ENCODE assay signal across 8 cellular contexts in genomic region chr1:155563377-155564066, GRCh38. TPM values are rescaled to one million over a fixed set of nuclear protein-coding genes. Genes with fewer than 3 reads are reported as not detected.
DNase-seq lines count a peak whose midpoint lies in the region; ATAC-seq, FAIRE-seq and TF ChIP-seq lines count a peak whose summit lies in the region.
"Not testable (repeated sequence)": the region's sequence is repeated elsewhere in the genome, so short reads cannot be mapped to it uniquely, and the experiment has no call there.

No MANE protein-coding gene starts in this region.

- H3K79me1 ChIP-seq in H1 (ENCODE audit: low read depth, low read length): not testable (repeated sequence)

- in situ Hi-C loops in G401 (cut with HindIII; ENCODE audit: low sequenced_read_pairs); transverse colon (cut with MboI; ENCODE audit: low pct_ligation_motif_present in 1 of 4, low pct_unique_long_range_greater_than_20kb in 1 of 4, low sequenced_read_pairs in 3 of 4): not testable (repeated sequence)

- not testable (repeated sequence) for H3K23me2 ChIP-seq in H1 (ENCODE audit: low read depth, low read length)

- H3K27ac ChIP-seq in Karpas-422 (ENCODE audit: low read length): peak overlapping the region; percentile 83
- peak overlapping the region; percentile 79 for H3K27ac ChIP-seq in PC-9
- H3K27ac ChIP-seq in H1 (ENCODE audit: low read depth, low read length): peak overlapping the region; percentile 98
- peak overlapping the region; percentile 99 for H3K27ac ChIP-seq in neutrophil
- H3K27ac ChIP-seq in transverse colon: peak overlapping the region; percentile 94 to 99 (median 96)

- H2AK5ac ChIP-seq in H1 (ENCODE audit: low read depth, low read length): not testable (repeated sequence)

- H3K27me3 Mint-ChIP-seq in activated T-helper 17 cell treated with anti-CD3 and anti-CD28 coated beads, Interleukin-2, amount 50 U/mL, for 72 hours: not testable (repeated sequence)
- H3K27me3 Mint-ChIP-seq in immature natural killer cell (ENCODE audit: low read depth in 3 of 3): peaks cover 14 to 20% (median 17%) of the 10 kb centered on the region in 3 donors

- peaks cover 18% of the 10 kb centered on the region for H3F3A ChIP-seq in PC-9 (ENCODE audit: insufficient read depth, low read depth)

- peaks cover 13% of the 10 kb centered on the region for H3K4me1 Mint-ChIP-seq in activated T-helper 17 cell treated with anti-CD3 and anti-CD28 coated beads, Interleukin-2, amount 50 U/mL, for 72 hours
- H3K4me1 Mint-ChIP-seq in immature natural killer cell: peaks cover 44 to 50% of the 10 kb centered on the region in 2 donors

- WGBS in H1 (ENCODE audit: extremely low coverage in 1 of 2, insufficient coverage in 1 of 2, insufficient read length in 1 of 2, insufficient replicate concordance in 2 of 2, low coverage in 1 of 2, low lambda C conversion rate in 2 of 2, missing lambda C conversion rate in 1 of 2), 2 experiments: 1% methylated on average over 21 of the region's 21 CpGs; no CpG with 5 or more reads in 1 of the 2 experiments
- WGBS in transverse colon (ENCODE audit: low coverage in 1 of 2), 2 donors: 0% methylated on average over 8 to 21 of the region's 21 CpGs

- H3K9me3 Mint-ChIP-seq in activated T-helper 17 cell treated with anti-CD3 and anti-CD28 coated beads, Interleukin-2, amount 50 U/mL, for 72 hours; immature natural killer cell: not testable (repeated sequence)

- not testable (repeated sequence) for TF ChIP-seq CTCF in PC-9 (conservative IDR thresholded peaks at IDR 0.05); H1 (IDR thresholded peaks at IDR 0.05; ENCODE audit: control extremely low read depth in 1 of 3, insufficient read depth in 1 of 3, low read depth in 1 of 3, low read length in 3 of 3); neutrophil (IDR thresholded peaks at IDR 0.05); transverse colon (IDR thresholded peaks at IDR 0.05)

- not testable (repeated sequence) for H4K91ac ChIP-seq in H1 (replicated peaks; ENCODE audit: insufficient read length, low read length)

- not testable (repeated sequence) for H2BK15ac ChIP-seq in H1 (ENCODE audit: low read length)

- BruUV-seq in PC-9 (replicated peaks; lab: Mats Ljungman, UMichigan): TSS peak; percentile 67

- DNase-seq in G401 (ENCODE audit: low spot score): peak; percentile 24
- DNase-seq in Karpas-422; PC-9; H1 (ENCODE audit: low read depth in 1 of 2, low spot score in 2 of 2); transverse colon: not testable (repeated sequence)
- DNase-seq in immature natural killer cell: peak in 2 of 3 donors; percentile 7 to 21

- H3K14ac ChIP-seq in H1 (ENCODE audit: insufficient read length): not testable (repeated sequence)

- H2BK12ac ChIP-seq in H1 (ENCODE audit: low read depth, low read length): peak overlapping the region; percentile 63; the same call in 1 of the 2 replicates

- peak overlapping the region; percentile 99; the same call in 1 of the 2 replicates for H4K8ac ChIP-seq in H1 (ENCODE audit: extremely low read depth, insufficient read depth, low read length)

- not testable (repeated sequence) for H2AFZ ChIP-seq in Karpas-422 (ENCODE audit: low read length); H1 (ENCODE audit: low read length)
- H2AFZ ChIP-seq in PC-9: peak overlapping the region; percentile 85

- intact Hi-C loops in PC-9 (cut with micrococcal nuclease; ENCODE audit: unreplicated experiment); transverse colon (cut with DNase I; ENCODE audit: low total_unique reads): not testable (repeated sequence)

- H3K4me3 ChIP-seq in Karpas-422 (ENCODE audit: low read length) (peak overlapping the region; percentile 92), PC-9 (peak overlapping the region; percentile 86), H1 (ENCODE audit: extremely low read depth in 1 of 4, insufficient read depth in 2 of 4, low read depth in 3 of 4, low read length in 4 of 4) (peak overlapping the region; percentile 92 to 98 (median 92)), neutrophil (ENCODE audit: low read depth in 1 of 2, low read length in 1 of 2) (peak overlapping the region; percentile 77 to 90), transverse colon (peak overlapping the region; percentile 67 to 86 (median 74))

- TF ChIP-seq RAD21 in H1 (IDR thresholded peaks at IDR 0.05 in 1 of 2, conservative IDR thresholded peaks at IDR 0.05 in 1 of 2; ENCODE audit: low read depth in 2 of 2, low read length in 2 of 2): not testable (repeated sequence)

- H3K4me3 Mint-ChIP-seq in activated T-helper 17 cell treated with anti-CD3 and anti-CD28 coated beads, Interleukin-2, amount 50 U/mL, for 72 hours: peak overlapping the region; percentile 95
- H3K4me3 Mint-ChIP-seq in immature natural killer cell: peak overlapping the region; percentile 98 to 99 (median 99)

- not testable (repeated sequence) for H3K18ac ChIP-seq in H1 (ENCODE audit: extremely low read depth, low read length)

- H3K36me3 ChIP-seq in Karpas-422 (ENCODE audit: insufficient read depth, low read length): peaks cover 22% of the 10 kb centered on the region
- H3K36me3 ChIP-seq in PC-9 (ENCODE audit: low read depth); H1 (ENCODE audit: control insufficient read depth in 2 of 4, insufficient read depth in 4 of 4, low read length in 3 of 4); neutrophil; transverse colon: not testable (repeated sequence)

- TF ChIP-seq EP300 in H1 (IDR thresholded peaks at IDR 0.05; ENCODE audit: borderline replicate concordance in 1 of 2, low read depth in 2 of 2, low read length in 2 of 2); transverse colon (IDR thresholded peaks at IDR 0.05; ENCODE audit: low read depth): not testable (repeated sequence)

- H3K9ac ChIP-seq in Karpas-422 (ENCODE audit: low read length) (peak overlapping the region; percentile 81), H1 (replicated peaks in 1 of 4; ENCODE audit: extremely low read depth in 1 of 4, low read depth in 3 of 4, low read length in 3 of 4) (peak overlapping the region; percentile 97 to 99 (median 98))

- FAIRE-seq in H1 (lab: Jason Lieb, UNC): not testable (repeated sequence)

- H2BK120ac ChIP-seq in H1 (replicated peaks; ENCODE audit: low read depth, low read length): not testable (repeated sequence)

- H3K4me1 ChIP-seq in Karpas-422 (ENCODE audit: low read length) (peaks cover 26% of the 10 kb centered on the region), PC-9 (replicated peaks; ENCODE audit: insufficient read depth) (peaks cover 25% of the 10 kb centered on the region), neutrophil (ENCODE audit: control insufficient read depth in 1 of 2, insufficient read depth in 1 of 2, low read depth in 1 of 2, low read length in 1 of 2) (peaks cover 19 to 27% of the 10 kb centered on the region in 2 experiments), transverse colon (peaks cover 14 to 43% (median 29%) of the 10 kb centered on the region in 4 donors)
- H3K4me1 ChIP-seq in H1 (replicated peaks in 1 of 4; ENCODE audit: control insufficient read depth in 3 of 4, insufficient read depth in 4 of 4, low read length in 3 of 4): not testable (repeated sequence)

- peak; percentile 15 for ATAC-seq in activated T-helper 17 cell treated with anti-CD3 and anti-CD28 coated beads, Interleukin-2, amount 50 U/mL, for 72 hours (replicated peaks)

- POLR2A ChIA-PET in PC-9 (lab: Charles Lee; ENCODE audit: unreplicated experiment): interaction anchor here (0.6 to 0.7 kb wide), 2 partner anchors 9 to 240 kb away, joined by 5 to 11 read pairs; no protein-coding TSS in a partner anchor
- POLR2A ChIA-PET in H1 (lab: Charles Lee; ENCODE audit: partially characterized antibody): interaction anchor here (0.6 to 1.5 kb wide), 12 partner anchors 8 to 274 kb away, joined by 3 to 10 read pairs (median 4); no protein-coding TSS in a partner anchor

- not testable (repeated sequence) for H3K9me3 ChIP-seq in Karpas-422 (ENCODE audit: low read length); PC-9 (ENCODE audit: insufficient read depth, low read depth); H1 (ENCODE audit: insufficient read depth in 2 of 2, low read depth in 1 of 2, low read length in 1 of 2); neutrophil; transverse colon

- H3K27me3 ChIP-seq in Karpas-422 (ENCODE audit: low read length); PC-9 (ENCODE audit: insufficient read depth, low read depth); H1 (replicated peaks in 1 of 4; ENCODE audit: control insufficient read depth in 3 of 4, extremely low read depth in 1 of 4, insufficient read depth in 3 of 4, low read length in 3 of 4); neutrophil; transverse colon: not testable (repeated sequence)

- not testable (repeated sequence) for H3K23ac ChIP-seq in H1 (ENCODE audit: insufficient read length)

- H3K4me2 ChIP-seq in Karpas-422 (ENCODE audit: low read depth, low read length, poor library complexity, severe bottlenecking): peak overlapping the region; percentile 80
- peak overlapping the region; percentile 87 for H3K4me2 ChIP-seq in PC-9
- peak overlapping the region; percentile 56 to 66 for H3K4me2 ChIP-seq in H1 (ENCODE audit: insufficient read depth in 1 of 2, low read depth in 2 of 2, low read length in 2 of 2)

- H3K36me3 Mint-ChIP-seq in activated T-helper 17 cell treated with anti-CD3 and anti-CD28 coated beads, Interleukin-2, amount 50 U/mL, for 72 hours (ENCODE audit: low read depth): peaks cover 66% of the 10 kb centered on the region
- H3K36me3 Mint-ChIP-seq in immature natural killer cell: not testable (repeated sequence)

- not testable (repeated sequence) for H2BK5ac ChIP-seq in H1 (ENCODE audit: low read depth, low read length)

- peak overlapping the region; percentile 97 for H3K27ac Mint-ChIP-seq in activated T-helper 17 cell treated with anti-CD3 and anti-CD28 coated beads, Interleukin-2, amount 50 U/mL, for 72 hours
- peak overlapping the region; percentile 92 to 100 (median 98) for H3K27ac Mint-ChIP-seq in immature natural killer cell

- CTCF ChIA-PET in PC-9 (lab: Charles Lee): interaction anchor here (0.7 kb wide), 1 partner anchor 88 kb away, joined by 4 read pairs; no protein-coding TSS in a partner anchor
- CTCF ChIA-PET in H1 (lab: Charles Lee; ENCODE audit: partially characterized antibody): interaction anchor here (1.0 to 1.1 kb wide), 2 partner anchors 59 to 313 kb away, joined by 3 to 5 read pairs; no protein-coding TSS in a partner anchor

- TF ChIP-seq POLR2A in H1 (IDR thresholded peaks at IDR 0.05; ENCODE audit: control extremely low read depth in 1 of 2, low read depth in 2 of 2, low read length in 2 of 2); transverse colon (IDR thresholded peaks at IDR 0.05): not testable (repeated sequence)

- not testable (repeated sequence) for H3K4ac ChIP-seq in H1 (replicated peaks; ENCODE audit: insufficient read length, low read depth, low read length)

- H3K56ac ChIP-seq in H1 (replicated peaks; ENCODE audit: insufficient read length, low read depth, low read length): not testable (repeated sequence)

- H2BK20ac ChIP-seq in H1 (ENCODE audit: low read length): not testable (repeated sequence)

- H4K5ac ChIP-seq in H1 (ENCODE audit: insufficient read length, low read depth, low read length): peak overlapping the region; percentile 71

- H3K9me2 ChIP-seq in Karpas-422 (replicated peaks; ENCODE audit: insufficient read depth, low read length); PC-9 (ENCODE audit: insufficient read depth): not testable (repeated sequence)

- H3K79me2 ChIP-seq in Karpas-422 (ENCODE audit: low read length) (peaks cover 85% of the 10 kb centered on the region), PC-9 (ENCODE audit: low read depth) (peaks cover 78% of the 10 kb centered on the region), H1 (ENCODE audit: control insufficient read depth in 1 of 2, insufficient read depth in 2 of 2, low read length in 2 of 2) (peaks cover 16 to 70% of the 10 kb centered on the region in 2 experiments)

- peaks cover 25% of the 10 kb centered on the region; the same call in 1 of the 2 replicates for H4K20me1 ChIP-seq in Karpas-422 (ENCODE audit: insufficient read depth, low read depth, low read length)
- peaks cover 27% of the 10 kb centered on the region for H4K20me1 ChIP-seq in PC-9 (ENCODE audit: insufficient read depth)
- H4K20me1 ChIP-seq in H1 (replicated peaks in 1 of 2; ENCODE audit: control insufficient read depth in 1 of 2, insufficient read depth in 2 of 2, low read length in 2 of 2): not testable (repeated sequence)

RNA-seq across cellular contexts. Expression of gene ASH1L, which starts 0.9 kb away (rescaled TPM):
- 7.7 and 15.6 TPM in 2 replicates for total RNA-seq in G401 (2014; rRNA removed; shearing (Covaris generic))
- 27.2 and 45.1 TPM in 2 replicates for total RNA-seq in Karpas-422 (2014; rRNA removed; shearing (Covaris generic); ENCODE audit: low replicate concordance)
- total RNA-seq in PC-9 (2021) (29.4 and 36.0 TPM in 2 replicates), transverse colon (100 to 1,000 TPM in 2 of 4 donors, 10 to 100 TPM in 2; 47.4 to 206 (median 89.1) TPM)
- total RNA-seq in activated T-helper 17 cell treated with anti-CD3 and anti-CD28 coated beads, Interleukin-2, amount 50 U/mL, for 72 hours: 10 to 100 TPM; 42.5 to 71.1 TPM
- 22.4 and 27.6 TPM in 2 replicates for total RNA-seq in H1 (2021; fragmentation: NEBNext Ultra II Directional; extraction: Animal tissue kit (Norgen Biotek cat#: 25700))
- polyA plus RNA-seq in H1 (2011; rRNA removed) (7.5 and 8.1 TPM in 2 replicates), immature natural killer cell (10 to 100 TPM in 1 of 3 donors, 1 to 10 TPM in 2; 3.8 to 27.0 (median 6.0) TPM)
- 10.4 TPM for polyA plus RNA-seq in H1 (2011; cell fraction: cytosol; rRNA removed)
- polyA plus RNA-seq in H1 (2011; cell fraction: nucleus; rRNA removed): 17.7 TPM
- polyA plus RNA-seq in H1 (2012, experiment 1 of 2): 6.6 to 11.1 TPM (median 9.0 TPM) in 4 replicates
- 0.75 TPM for polyA plus RNA-seq in H1 (2012, experiment 2 of 2)
- 7.8 TPM for polyA plus RNA-seq in H1 (2013, experiment 1 of 2)
- polyA plus RNA-seq in H1 (2013, experiment 2 of 2): 6.6 TPM
- 39.4 and 39.8 TPM in 2 replicates for polyA minus RNA-seq in H1 (2011; rRNA and poly(A)+ RNA removed)
- polyA minus RNA-seq in H1 (2011; cell fraction: cytosol; rRNA and poly(A)+ RNA removed): 13.4 TPM
- 64.5 TPM for polyA minus RNA-seq in H1 (2011; cell fraction: nucleus; rRNA and poly(A)+ RNA removed)

RNA-seq across cellular contexts. Expression of gene MSTO1, which starts 46.5 kb away (rescaled TPM):
- total RNA-seq in G401 (2014; rRNA removed; shearing (Covaris generic)): 28.1 and 29.4 TPM in 2 replicates
- 55.2 and 56.9 TPM in 2 replicates for total RNA-seq in Karpas-422 (2014; rRNA removed; shearing (Covaris generic); ENCODE audit: low replicate concordance)
- 21.3 and 21.5 TPM in 2 replicates for total RNA-seq in PC-9 (2021)
- 10 to 100 TPM; 35.3 to 58.8 TPM for total RNA-seq in activated T-helper 17 cell treated with anti-CD3 and anti-CD28 coated beads, Interleukin-2, amount 50 U/mL, for 72 hours
- total RNA-seq in H1 (2021; fragmentation: NEBNext Ultra II Directional; extraction: Animal tissue kit (Norgen Biotek cat#: 25700)): 47.0 and 51.0 TPM in 2 replicates
- polyA plus RNA-seq in H1 (2011; rRNA removed): 40.5 and 47.0 TPM in 2 replicates
- polyA plus RNA-seq in H1 (2011; cell fraction: cytosol; rRNA removed): 29.9 TPM
- polyA plus RNA-seq in H1 (2011; cell fraction: nucleus; rRNA removed): 193 TPM
- 40.6 to 50.2 TPM (median 46.5 TPM) in 4 replicates for polyA plus RNA-seq in H1 (2012, experiment 1 of 2)
- 29.9 TPM for polyA plus RNA-seq in H1 (2012, experiment 2 of 2)
- 28.1 TPM for polyA plus RNA-seq in H1 (2013, experiment 1 of 2)
- 23.9 TPM for polyA plus RNA-seq in H1 (2013, experiment 2 of 2)
- polyA minus RNA-seq in H1 (2011; rRNA and poly(A)+ RNA removed): 42.4 and 48.2 TPM in 2 replicates
- polyA minus RNA-seq in H1 (2011; cell fraction: cytosol; rRNA and poly(A)+ RNA removed): 18.1 TPM
- polyA minus RNA-seq in H1 (2011; cell fraction: nucleus; rRNA and poly(A)+ RNA removed): 94.9 TPM
- 10 to 100 TPM in 1 of 3 donors, 1 to 10 TPM in 2; 7.5 to 20.0 (median 8.7) TPM for polyA plus RNA-seq in immature natural killer cell
- total RNA-seq in transverse colon: 10 to 100 TPM in 2 of 4 donors, 1 to 10 TPM in 1, not detected in 1; 6.0 to 17.0 (median 12.9) TPM
